In genomic region chr2:130797493-130798435, GRCh38 we compare ENCODE assay signal across 8 cellular contexts. TPM values are rescaled to one million over a fixed set of nuclear protein-coding genes. Genes with fewer than 3 reads are reported as not detected.
DNase-seq lines count a peak whose midpoint lies in the region; ATAC-seq and TF ChIP-seq lines count a peak whose summit lies in the region.

No MANE protein-coding gene starts in this region.

- H3K27ac ChIP-seq in duodenal mucosa (ENCODE audit: low read depth, low read length) (peak overlapping the region; percentile 78), lung (ENCODE audit: low read depth in 1 of 2, low read length in 1 of 2) (peak overlapping the region; percentile 68 to 91)

- no peaks in the 10 kb centered on the region for H3K36me3 Mint-ChIP-seq in CD14-positive monocyte

- no peaks in the 10 kb centered on the region for H3K9me3 ChIP-seq in duodenal mucosa (ENCODE audit: control insufficient read depth in 1 of 2, low read length in 2 of 2)
- H3K9me3 ChIP-seq in lung (ENCODE audit: control insufficient read depth in 2 of 2, insufficient read depth in 1 of 2, low read length in 1 of 2): peaks cover 0 to 1% of the 10 kb centered on the region in 2 donors

- peaks cover 0 to 3% (median 0%) of the 10 kb centered on the region in 7 donors for H3K9me3 Mint-ChIP-seq in CD14-positive monocyte

- H3K9ac ChIP-seq in duodenal mucosa (ENCODE audit: low read depth in 1 of 2, low read length in 2 of 2): peak overlapping the region; percentile 63 to 87

- no peaks in the 10 kb centered on the region for H3K36me3 ChIP-seq in duodenal mucosa (ENCODE audit: control insufficient read depth in 1 of 2, insufficient read depth in 2 of 2, low read length in 2 of 2)
- no peaks in the 10 kb centered on the region for H3K36me3 ChIP-seq in lung (ENCODE audit: control insufficient read depth in 2 of 2, insufficient read depth in 2 of 2, low read length in 2 of 2)

- H3K4me3 ChIP-seq in duodenal mucosa (ENCODE audit: low read depth in 1 of 2, low read length in 2 of 2) (peak overlapping the region; percentile 78 to 91), lung (peak overlapping the region; percentile 58)

- H3K4me1 ChIP-seq in duodenal mucosa (ENCODE audit: control insufficient read depth in 1 of 2, insufficient read depth in 2 of 2, low read length in 2 of 2): peaks cover 0 to 9% of the 10 kb centered on the region in 2 donors
- H3K4me1 ChIP-seq in lung (ENCODE audit: control insufficient read depth in 2 of 2, insufficient read depth in 2 of 2, low read length in 2 of 2): peaks cover 0 to 6% of the 10 kb centered on the region in 2 donors

- H3K27ac Mint-ChIP-seq in CD14-positive monocyte: peak overlapping the region in 2 of 7 donors; percentile 8 to 31

- 1% methylated on average over 80 to 96 of the region's 96 CpGs for WGBS in lung, 2 donors

- H3K27me3 ChIP-seq in duodenal mucosa (ENCODE audit: control insufficient read depth in 1 of 2, insufficient read depth in 2 of 2, low read length in 2 of 2) (peaks cover 6 to 8% of the 10 kb centered on the region in 2 donors), lung (ENCODE audit: control insufficient read depth, insufficient read depth) (no peaks in the 10 kb centered on the region)

- peak; percentile 79 for TF ChIP-seq CTCF in CD14-positive monocyte (IDR thresholded peaks at IDR 0.05)
- TF ChIP-seq CTCF in lung (IDR thresholded peaks at IDR 0.05; ENCODE audit: control extremely low read depth, extremely low read depth): peak; percentile 71

- H3K27me3 Mint-ChIP-seq in CD14-positive monocyte (ENCODE audit: low read depth in 3 of 3): peaks cover 13 to 35% (median 22%) of the 10 kb centered on the region in 3 donors

- intact Hi-C loops in CD14-positive monocyte (cut with micrococcal nuclease): loop anchor here (1.0 to 5.0 kb wide), 3 partner anchors 75 to 120 kb away; no protein-coding TSS in a partner anchor

- ATAC-seq in HG03432 (IDR thresholded peaks at IDR 0.05; ENCODE audit: unreplicated experiment): peak; percentile 95
- ATAC-seq in lung (ENCODE audit: insufficient read depth, low FRiP score): peak; percentile 97

- DNase-seq in CD14-positive monocyte (ENCODE audit: low spot score) (peak; percentile 65), GM19238 (ENCODE audit: insufficient read length, low spot score) (peak; percentile 85), NCI-H526 (lab: John Stamatoyannopoulos, UW) (peak; percentile 75 to 96), lung (ENCODE audit: low spot score) (peak; percentile 85)
- peak; percentile 90 to 91 for DNase-seq in activated CD4-positive, alpha-beta T cell treated with anti-CD3 and anti-CD28 coated beads, Interleukin-2, amount 50 U/mL, for 4 hours
- DNase-seq in stimulated activated CD4-positive, alpha-beta T cell treated with anti-CD3 and anti-CD28 coated beads, TNF-alpha, amount 100 ng/mL, for 1 hour (ENCODE audit: low read depth in 3 of 3, low spot score in 1 of 3): peak; percentile 77 to 91 (median 86)

- peak overlapping the region; percentile 74 to 85 for H3K4me3 Mint-ChIP-seq in CD14-positive monocyte

- peaks cover 8% of the 10 kb centered on the region for H3K4me1 Mint-ChIP-seq in CD14-positive monocyte

RNA-seq across cellular contexts. Expression of gene ARHGEF4, which starts 39.0 kb away (rescaled TPM):
- polyA plus RNA-seq in CD14-positive monocyte (not detected), lung (1 to 10 TPM; 1.8 to 5.8 TPM)
- total RNA-seq in lung: 10 to 100 TPM in 1 of 2 donors, 1 to 10 TPM in 1; 8.1 to 15.9 TPM

RNA-seq across cellular contexts. Expression of gene AMER3, which starts 42.4 kb away (rescaled TPM):
- polyA plus RNA-seq in CD14-positive monocyte: not detected
- under 1 TPM; 0.09 to 0.74 TPM for total RNA-seq in lung
- not detected for polyA plus RNA-seq in lung

Comparison
In these comparisons a context has a peak if more than half of its experiments do, and no peak if none do; other contexts are left out.
1. Peak in every context shown above with its lines: DNase-seq, ATAC-seq, H3K4me3 ChIP-seq and H3K27ac ChIP-seq.